ENCODE assay signal across 9 cellular contexts in genomic region chr12:96063046-96063445, GRCh38. TPM values are rescaled to one million over a fixed set of nuclear protein-coding genes. Genes with fewer than 3 reads are reported as not detected.
DNase-seq lines count a peak whose midpoint lies in the region; ATAC-seq, FAIRE-seq and TF ChIP-seq lines count a peak whose summit lies in the region.
"Had no signal": no experiment of that assay in that cellular context is flagged by ENCODE, and none has a peak within 500 bp of the region (broad histone marks: within the 10 kb centered on the region; RNA-seq: fewer than 3 reads in every experiment).

No MANE protein-coding gene starts in this region.

- no peak overlapping the region for H3K4ac ChIP-seq in mesendoderm (ENCODE audit: low read depth, low read length)

- H3K4me1 Mint-ChIP-seq in activated naive CD8-positive, alpha-beta T cell treated with anti-CD3 and anti-CD28 coated beads, Interleukin-2, amount 10 ng/mL, durations not matched to agents 7 days and 5 days = peaks cover 19% of the 10 kb centered on the region
- peaks cover 15% of the 10 kb centered on the region for H3K4me1 Mint-ChIP-seq in activated naive CD8-positive, alpha-beta T cell treated with anti-CD3 and anti-CD28 coated beads for 36 hours
- H3K4me1 Mint-ChIP-seq in stimulated activated memory B cell treated with anti-CD40 and anti-IgM and Interleukin-4, amounts not matched to agents 10 μg/mL and 1 μg/mL and 100 μg/mL, for 72 hours = peaks cover 32% of the 10 kb centered on the region

- H3K27me3 ChIP-seq in MM.1S (replicated peaks; ENCODE audit: insufficient read depth, low read length) = no peaks in the 10 kb centered on the region
- H3K27me3 ChIP-seq in GM12878 (replicated peaks in 1 of 2; ENCODE audit: control insufficient read depth in 2 of 2, insufficient read depth in 2 of 2, low read length in 1 of 2) = no peaks in the 10 kb centered on the region
- H3K27me3 ChIP-seq in mesendoderm (ENCODE audit: insufficient read depth, low read length, poor library complexity) = no peaks in the 10 kb centered on the region

- TF ChIP-seq POLR2A in GM12878 (IDR thresholded peaks at IDR 0.05; ENCODE audit: low read depth, low read length) = no peak

- no peak overlapping the region for H2BK120ac ChIP-seq in mesendoderm (ENCODE audit: low read depth, low read length)

- H3K56ac ChIP-seq in mesendoderm (ENCODE audit: low read length) = no peak overlapping the region

- no peak overlapping the region for H3K27ac ChIP-seq in MM.1S (ENCODE audit: low read length)
- H3K27ac ChIP-seq in GM12878 (ENCODE audit: control insufficient read depth, insufficient read depth) = no peak overlapping the region
- H3K27ac ChIP-seq in mesendoderm (ENCODE audit: low read depth, low read length) = no peak overlapping the region

- H3K79me2 ChIP-seq in MM.1S (ENCODE audit: low read length) = no peaks in the 10 kb centered on the region
- H3K79me2 ChIP-seq in GM12878 (ENCODE audit: control insufficient read depth, insufficient read depth, low read length) = no peaks in the 10 kb centered on the region
- no peaks in the 10 kb centered on the region for H3K79me2 ChIP-seq in mesendoderm (ENCODE audit: control insufficient read depth, insufficient read depth, low read length)

- H3K27ac Mint-ChIP-seq in activated naive CD8-positive, alpha-beta T cell treated with anti-CD3 and anti-CD28 coated beads, Interleukin-2, amount 10 ng/mL, durations not matched to agents 7 days and 5 days = peak overlapping the region; percentile 7
- no peak overlapping the region for H3K27ac Mint-ChIP-seq in activated naive CD8-positive, alpha-beta T cell treated with anti-CD3 and anti-CD28 coated beads for 36 hours
- peak overlapping the region; percentile 50 for H3K27ac Mint-ChIP-seq in stimulated activated memory B cell treated with anti-CD40 and anti-IgM and Interleukin-4, amounts not matched to agents 10 μg/mL and 1 μg/mL and 100 μg/mL, for 72 hours
- H3K27ac Mint-ChIP-seq: progenitor cell of endocrine pancreas had no signal

- TF ChIP-seq EP300 in GM12878 (IDR thresholded peaks at IDR 0.05; ENCODE audit: borderline replicate concordance in 1 of 2, control insufficient read depth in 1 of 2, low read depth in 2 of 2, low read length in 2 of 2) = no peak

- POLR2A ChIA-PET in activated naive CD8-positive, alpha-beta T cell treated with anti-CD3 and anti-CD28 coated beads, Interleukin-2, amount 10 ng/mL, durations not matched to agents 7 days and 5 days (lab: Charles Lee) = interaction anchor here (1.4 kb wide), 1 partner anchor 454 kb away, joined by 4 read pairs; no protein-coding TSS in a partner anchor
- POLR2A ChIA-PET in GM12878 (lab: Charles Lee) = no interaction called here

- RAD21 ChIA-PET in GM12878 (lab: Charles Lee; ENCODE audit: unreplicated experiment) = interaction anchor here (1.6 to 3.5 kb wide), 2 partner anchors 153 to 453 kb away, joined by 6 to 29 read pairs; no protein-coding TSS in a partner anchor

- H3K4me3 ChIP-seq in MM.1S (ENCODE audit: low read length) (no peak overlapping the region), GM12878 (no peak overlapping the region), mesendoderm (ENCODE audit: low read length) (no peak overlapping the region)

- in situ Hi-C loops in GM12878 (cut with MboI) = loop anchor here (5.0 kb wide), 2 partner anchors 149 to 454 kb away; no protein-coding TSS in a partner anchor

- no peak overlapping the region for H3K4me3 Mint-ChIP-seq in activated naive CD8-positive, alpha-beta T cell treated with anti-CD3 and anti-CD28 coated beads, Interleukin-2, amount 10 ng/mL, durations not matched to agents 7 days and 5 days
- H3K4me3 Mint-ChIP-seq in activated naive CD8-positive, alpha-beta T cell treated with anti-CD3 and anti-CD28 coated beads for 36 hours = no peak overlapping the region
- H3K4me3 Mint-ChIP-seq in stimulated activated memory B cell treated with anti-CD40 and anti-IgM and Interleukin-4, amounts not matched to agents 10 μg/mL and 1 μg/mL and 100 μg/mL, for 72 hours = no peak overlapping the region

- DNase-seq in activated naive CD8-positive, alpha-beta T cell treated with anti-CD3 and anti-CD28 coated beads, Interleukin-2, amount 10 ng/mL, durations not matched to agents 7 days and 5 days = no peak
- no peak for DNase-seq in activated naive CD8-positive, alpha-beta T cell treated with anti-CD3 and anti-CD28 coated beads for 36 hours
- DNase-seq in MM.1S (peak; percentile 24), GM12878 (ENCODE audit: low read depth, low spot score) (no peak), middle frontal gyrus (ENCODE audit: extremely low spot score, low spot score) (no peak), mesendoderm (no peak)

- H3K9me3 ChIP-seq in MM.1S (replicated peaks; ENCODE audit: insufficient read depth, low read length) (no peaks in the 10 kb centered on the region), GM12878 (replicated peaks; ENCODE audit: control insufficient read depth, insufficient read depth, low read length) (no peaks in the 10 kb centered on the region)

- peak; percentile 28; the same call in 1 of the 2 replicates for TF ChIP-seq RAD21 in GM12878 (IDR thresholded peaks at IDR 0.05; ENCODE audit: insufficient read depth, low read depth, low read length)

- CTCF ChIA-PET in GM12878 (lab: Yijun Ruan, JAX) = interaction anchor here (0.6 to 10.7 kb wide), 9 partner anchors 10 to 596 kb away, joined by 3 to 167 read pairs (median 9); no protein-coding TSS in a partner anchor

- H3K9me3 Mint-ChIP-seq in activated naive CD8-positive, alpha-beta T cell treated with anti-CD3 and anti-CD28 coated beads, Interleukin-2, amount 10 ng/mL, durations not matched to agents 7 days and 5 days = no peaks in the 10 kb centered on the region
- H3K9me3 Mint-ChIP-seq in activated naive CD8-positive, alpha-beta T cell treated with anti-CD3 and anti-CD28 coated beads for 36 hours = no peaks in the 10 kb centered on the region
- no peaks in the 10 kb centered on the region for H3K9me3 Mint-ChIP-seq in stimulated activated memory B cell treated with anti-CD40 and anti-IgM and Interleukin-4, amounts not matched to agents 10 μg/mL and 1 μg/mL and 100 μg/mL, for 72 hours

- H3K9ac ChIP-seq in MM.1S (ENCODE audit: low read length) (no peak overlapping the region), GM12878 (ENCODE audit: control insufficient read depth, insufficient read depth, low read length) (no peak overlapping the region), mesendoderm (ENCODE audit: low read length) (no peak overlapping the region)

- H4K5ac ChIP-seq in mesendoderm (ENCODE audit: low read length) = no peak overlapping the region

- H3K79me1 ChIP-seq in mesendoderm (ENCODE audit: low read length) = no peaks in the 10 kb centered on the region

- H2BK15ac ChIP-seq in mesendoderm (replicated peaks; ENCODE audit: low read depth) = no peak overlapping the region

- H4K8ac ChIP-seq in mesendoderm (ENCODE audit: low read depth, low read length) = no peak overlapping the region

- intact Hi-C loops in GM12878 (cut with micrococcal nuclease; ENCODE audit: unreplicated experiment) = no loop called here

- H3K4me1 ChIP-seq in MM.1S (ENCODE audit: low read length) (peaks cover 4% of the 10 kb centered on the region; the same call in 1 of the 2 replicates), GM12878 (ENCODE audit: control insufficient read depth, insufficient read depth, low read length) (peaks cover 4% of the 10 kb centered on the region; the same call in 1 of the 2 replicates), mesendoderm (ENCODE audit: control insufficient read depth, low read depth, low read length) (no peaks in the 10 kb centered on the region)

- no peak overlapping the region for H3K18ac ChIP-seq in mesendoderm (ENCODE audit: low read length)

- H3K4me2 ChIP-seq in MM.1S (ENCODE audit: low read depth, low read length) = no peak overlapping the region
- no peak overlapping the region for H3K4me2 ChIP-seq in GM12878 (ENCODE audit: control insufficient read depth, insufficient read depth)
- no peak overlapping the region for H3K4me2 ChIP-seq in mesendoderm (ENCODE audit: low read length)

- 41% methylated on average over 4 of the region's 4 CpGs for WGBS in GM12878 (ENCODE audit: insufficient coverage, insufficient replicate concordance, low lambda C conversion rate, missing lambda C conversion rate)
- WGBS in mesendoderm (ENCODE audit: extremely low coverage, insufficient coverage, low lambda C conversion rate) = no CpG with 5 or more reads among the region's 4 CpGs

- H3K36me3 ChIP-seq in MM.1S (replicated peaks; ENCODE audit: insufficient read depth, low read length) = no peaks in the 10 kb centered on the region
- H3K36me3 ChIP-seq in GM12878 (ENCODE audit: control insufficient read depth in 2 of 2, insufficient read depth in 2 of 2, low read length in 1 of 2) = no peaks in the 10 kb centered on the region
- H3K36me3 ChIP-seq in mesendoderm (ENCODE audit: control insufficient read depth, insufficient read depth, low read length) = no peaks in the 10 kb centered on the region

- ATAC-seq in activated naive CD8-positive, alpha-beta T cell treated with anti-CD3 and anti-CD28 coated beads, Interleukin-2, amount 10 ng/mL, durations not matched to agents 7 days and 5 days (ENCODE audit: low read depth) = peak; percentile 34
- ATAC-seq in GM12878 (peak; percentile 58), HG02642 (IDR thresholded peaks at IDR 0.05; ENCODE audit: poor library complexity, unreplicated experiment) (no peak)
- no peak for ATAC-seq in stimulated activated memory B cell treated with anti-CD40 and anti-IgM and Interleukin-4, amounts not matched to agents 10 μg/mL and 1 μg/mL and 100 μg/mL, for 72 hours

- H3F3A ChIP-seq in MM.1S (ENCODE audit: insufficient read depth, low read length) = no peaks in the 10 kb centered on the region

- SMC1A ChIA-PET in GM12878 (lab: Charles Lee; ENCODE audit: uncharacterized antibody, unreplicated experiment) = interaction anchor here (0.9 to 6.9 kb wide), 7 partner anchors 27 to 454 kb away, joined by 3 to 90 read pairs (median 4); no protein-coding TSS in a partner anchor

- FAIRE-seq in GM12878 (lab: Jason Lieb, UNC) = no peak

- no peak overlapping the region for H2AFZ ChIP-seq in MM.1S (ENCODE audit: low read length)
- H2AFZ ChIP-seq in GM12878 (ENCODE audit: control insufficient read depth, low read depth, low read length) = no peak overlapping the region

- H4K20me1 ChIP-seq in MM.1S (ENCODE audit: insufficient read depth, low read length) (no peaks in the 10 kb centered on the region), GM12878 (ENCODE audit: control insufficient read depth, insufficient read depth) (no peaks in the 10 kb centered on the region)

- H3K23ac ChIP-seq in mesendoderm (ENCODE audit: low read length) = no peak overlapping the region

- H3K36me3 Mint-ChIP-seq in activated naive CD8-positive, alpha-beta T cell treated with anti-CD3 and anti-CD28 coated beads, Interleukin-2, amount 10 ng/mL, durations not matched to agents 7 days and 5 days = no peaks in the 10 kb centered on the region
- no peaks in the 10 kb centered on the region for H3K36me3 Mint-ChIP-seq in activated naive CD8-positive, alpha-beta T cell treated with anti-CD3 and anti-CD28 coated beads for 36 hours
- no peaks in the 10 kb centered on the region for H3K36me3 Mint-ChIP-seq in stimulated activated memory B cell treated with anti-CD40 and anti-IgM and Interleukin-4, amounts not matched to agents 10 μg/mL and 1 μg/mL and 100 μg/mL, for 72 hours

- no peaks in the 10 kb centered on the region for H3K27me3 Mint-ChIP-seq in activated naive CD8-positive, alpha-beta T cell treated with anti-CD3 and anti-CD28 coated beads, Interleukin-2, amount 10 ng/mL, durations not matched to agents 7 days and 5 days
- no peaks in the 10 kb centered on the region for H3K27me3 Mint-ChIP-seq in activated naive CD8-positive, alpha-beta T cell treated with anti-CD3 and anti-CD28 coated beads for 36 hours
- H3K27me3 Mint-ChIP-seq in stimulated activated memory B cell treated with anti-CD40 and anti-IgM and Interleukin-4, amounts not matched to agents 10 μg/mL and 1 μg/mL and 100 μg/mL, for 72 hours = no peaks in the 10 kb centered on the region

- no peak overlapping the region for H2BK5ac ChIP-seq in mesendoderm (ENCODE audit: low read length)

- no peak overlapping the region for H2AK5ac ChIP-seq in mesendoderm (ENCODE audit: low read length)

- no TSS peak for BruUV-seq in GM12878 (replicated peaks; lab: Mats Ljungman, UMichigan)

- TF ChIP-seq CTCF in MM.1S (IDR thresholded peaks at IDR 0.05; ENCODE audit: low read length) (peak; percentile 32), GM12878 (IDR thresholded peaks at IDR 0.05 in 2 of 3, conservative IDR thresholded peaks at IDR 0.05 in 1 of 3; ENCODE audit: control insufficient read depth in 2 of 3, extremely low read depth in 1 of 3, insufficient read depth in 1 of 3, low read depth in 3 of 3, low read length in 3 of 3) (peak in 2 of 3 experiments; percentile 4 to 22; a peak in 1 of 6 replicates)

- H3K9me2 ChIP-seq in MM.1S (replicated peaks; ENCODE audit: insufficient read depth, low read length) = no peaks in the 10 kb centered on the region

RNA-seq across cellular contexts. Expression of gene LTA4H, which starts 27.7 kb away (rescaled TPM):
- 10 to 100 TPM; 49.2 to 50.7 TPM for total RNA-seq in activated naive CD8-positive, alpha-beta T cell treated with anti-CD3 and anti-CD28 coated beads, Interleukin-2, amount 10 ng/mL, durations not matched to agents 7 days and 5 days
- total RNA-seq in activated naive CD8-positive, alpha-beta T cell treated with anti-CD3 and anti-CD28 coated beads for 36 hours = 10 to 100 TPM; 93.7 to 94.4 TPM
- 71.3 and 74.8 TPM in 2 replicates for total RNA-seq in GM12878 (2013; cell fraction: nucleolus; rRNA removed)
- total RNA-seq in GM12878 (2014; rRNA removed) = 46.5 and 55.0 TPM in 2 replicates
- total RNA-seq in GM12878 (2014; rRNA removed; fragmentation: Illumina TruSeq; extraction: Trizol) = 63.1 and 63.4 TPM in 2 replicates
- total RNA-seq in GM12878 (2021) = 44.7 and 45.9 TPM in 2 replicates
- polyA plus RNA-seq in GM12878 (2011; ENCODE audit: low read depth) = 52.2 TPM
- 106 and 161 TPM in 2 replicates for polyA plus RNA-seq in GM12878 (2011; rRNA removed)
- 52.3 and 64.6 TPM in 2 replicates for polyA plus RNA-seq in GM12878 (2011; cell fraction: cytosol; rRNA removed)
- polyA plus RNA-seq in GM12878 (2011; cell fraction: nucleus; rRNA removed) = 90.6 and 95.0 TPM in 2 replicates
- polyA plus RNA-seq in GM12878 (2012) = 50.1 and 69.9 TPM in 2 replicates
- polyA plus RNA-seq in GM12878 (2014; fragmentation: Illumina TruSeq; extraction: Trizol) = 73.6 and 99.5 TPM in 2 replicates
- polyA plus RNA-seq in GM12878 (2014; fragmentation: Nextera tagmentation; extraction: Ambion mirVana) = 10 to 100 TPM; 47.2 to 47.4 TPM
- polyA plus RNA-seq in GM12878 (2014; rRNA removed) = 47.6 and 51.3 TPM in 2 replicates
- 10 to 100 TPM; 43.9 to 45.9 TPM for polyA plus RNA-seq in GM12878 (2016; fragmentation: Nextera tagmentation; extraction: Ambion mirVana)
- 66.8 and 77.6 TPM in 2 replicates for polyA minus RNA-seq in GM12878 (2011; rRNA and poly(A)+ RNA removed)
- polyA minus RNA-seq in GM12878 (2011; cell fraction: cytosol; rRNA and poly(A)+ RNA removed) = 23.9 and 33.9 TPM in 2 replicates
- 34.6 and 40.8 TPM in 2 replicates for polyA minus RNA-seq in GM12878 (2011; cell fraction: nucleus; rRNA and poly(A)+ RNA removed)
- polyA plus RNA-seq in mesendoderm (2013, experiment 1 of 2) = 120 TPM
- 121 TPM for polyA plus RNA-seq in mesendoderm (2013, experiment 2 of 2)

Comparison
In these comparisons a context has a peak if more than half of its experiments do, and no peak if none do; other contexts are left out.
1. ATAC-seq: peak in activated naive CD8-positive, alpha-beta T cell treated with anti-CD3 and anti-CD28 coated beads, Interleukin-2, amount 10 ng/mL, durations not matched to agents 7 days and 5 days (single experiment) and GM12878 (single experiment); none in stimulated activated memory B cell treated with anti-CD40 and anti-IgM and Interleukin-4, amounts not matched to agents 10 μg/mL and 1 μg/mL and 100 μg/mL, for 72 hours (single experiment) and HG02642 (single experiment).